ENCODE assay signal across 8 cellular contexts in the genomic region with DNA sequence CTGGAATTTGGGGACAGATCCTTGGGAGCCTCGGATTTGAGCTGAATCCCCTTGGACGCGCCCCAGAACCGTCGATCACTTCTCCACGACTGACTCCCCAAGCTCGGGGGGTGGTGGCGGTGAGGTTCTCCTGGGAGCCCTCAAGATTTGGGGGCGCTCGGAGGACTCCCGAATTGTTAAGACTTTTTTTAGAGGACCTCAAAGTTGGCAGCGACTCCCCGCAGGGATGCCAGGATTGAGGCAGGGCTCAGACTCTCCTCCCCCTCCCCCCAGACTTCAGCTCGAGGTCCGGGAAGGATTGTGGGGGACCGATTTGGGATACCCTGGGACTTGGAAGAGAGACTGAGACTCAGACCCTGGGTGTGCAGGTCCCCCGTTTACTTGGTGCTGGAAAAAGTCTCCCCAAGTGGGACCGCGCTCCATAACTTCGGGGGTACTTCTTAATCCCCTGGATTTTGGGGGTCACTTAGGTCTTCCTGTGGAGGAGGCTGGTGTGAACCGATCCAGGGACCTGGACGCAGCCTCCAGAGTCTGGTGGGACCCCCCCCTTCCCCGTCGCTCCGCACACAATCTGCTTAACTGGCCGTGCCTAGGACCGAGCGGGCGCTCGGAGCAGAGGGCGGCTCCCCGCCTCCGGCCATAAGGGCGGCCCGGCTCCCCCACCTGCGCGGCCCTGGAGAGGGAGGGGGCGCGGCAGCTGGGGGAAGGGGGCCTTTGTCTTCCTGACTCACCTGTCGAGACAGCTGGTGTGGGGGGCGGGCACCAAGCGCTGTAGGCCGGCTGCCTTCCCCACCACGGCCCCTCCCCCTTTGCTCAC. TPM values are rescaled to one million over a fixed set of nuclear protein-coding genes. Genes with fewer than 3 reads are reported as not detected.
DNase-seq lines count a peak whose midpoint lies in the region; ATAC-seq and TF ChIP-seq lines count a peak whose summit lies in the region.

No MANE protein-coding gene starts in this region.

- no peak for TF ChIP-seq CTCF in CD8-positive, alpha-beta T cell (IDR thresholded peaks at IDR 0.05)
- no peak for TF ChIP-seq CTCF in KMS-11 (conservative IDR thresholded peaks at IDR 0.05; ENCODE audit: low read depth, low read length)
- TF ChIP-seq CTCF in natural killer cell (IDR thresholded peaks at IDR 0.05) = no peak

- peak overlapping the region; percentile 65 for H3K9ac ChIP-seq in KMS-11

- no peak for ATAC-seq in CD8-positive, alpha-beta T cell
- ATAC-seq in natural killer cell (no peak), GM21381 (IDR thresholded peaks at IDR 0.05; ENCODE audit: unreplicated experiment) (no peak), GM18873 (IDR thresholded peaks at IDR 0.05; ENCODE audit: low FRiP score, unreplicated experiment) (no peak), GM19328 (IDR thresholded peaks at IDR 0.05; ENCODE audit: unreplicated experiment) (no peak)

- H2AFZ ChIP-seq in KMS-11 (ENCODE audit: low read depth) = peak overlapping the region; percentile 76; the same call in 1 of the 2 replicates

- DNase-seq in CD8-positive, alpha-beta T cell = peak in 3 of 7 experiments; percentile 51 to 62 (median 61)
- peak; percentile 69 for DNase-seq in activated CD4-positive, alpha-beta memory T cell treated with anti-CD3 and anti-CD28 coated beads for 36 hours
- DNase-seq in natural killer cell = no peak

- peaks cover 48% of the 10 kb centered on the region for H3K4me1 Mint-ChIP-seq in CD8-positive, alpha-beta T cell (ENCODE audit: low read depth)
- peaks cover 48% of the 10 kb centered on the region for H3K4me1 Mint-ChIP-seq in activated CD4-positive, alpha-beta memory T cell treated with anti-CD3 and anti-CD28 coated beads for 36 hours (ENCODE audit: low read depth)
- peaks cover 36 to 52% of the 10 kb centered on the region in 2 donors for H3K4me1 Mint-ChIP-seq in natural killer cell

- CTCF ChIA-PET in CD8-positive, alpha-beta T cell (lab: Charles Lee) = interaction anchor here (0.6 to 1.4 kb wide), 6 partner anchors 9 to 112 kb away, joined by 3 to 5 read pairs (median 3); a partner anchor contains a TSS
- CTCF ChIA-PET in activated CD4-positive, alpha-beta memory T cell treated with anti-CD3 and anti-CD28 coated beads for 36 hours (lab: Charles Lee) = interaction anchor here (0.8 to 3.2 kb wide), 4 partner anchors 23 to 134 kb away, joined by 3 to 13 read pairs (median 4); no protein-coding TSS in a partner anchor

- no peaks in the 10 kb centered on the region for H3K9me3 ChIP-seq in CD8-positive, alpha-beta T cell (ENCODE audit: low read length)
- H3K9me3 ChIP-seq in esophagus (ENCODE audit: control insufficient read depth in 2 of 2, insufficient read depth in 1 of 2, low read depth in 1 of 2, low read length in 1 of 2) = no peaks in the 10 kb centered on the region

- H3K27me3 ChIP-seq in CD8-positive, alpha-beta T cell (ENCODE audit: insufficient read depth, low read length) = no peaks in the 10 kb centered on the region
- H3K27me3 ChIP-seq in KMS-11 (ENCODE audit: insufficient read depth, low read depth) = no peaks in the 10 kb centered on the region
- H3K27me3 ChIP-seq in esophagus (ENCODE audit: control insufficient read depth in 1 of 2, insufficient read depth in 2 of 2, low read length in 2 of 2) = no peaks in the 10 kb centered on the region

- H3K36me3 Mint-ChIP-seq in CD8-positive, alpha-beta T cell = peaks cover 11% of the 10 kb centered on the region
- peaks cover 4% of the 10 kb centered on the region for H3K36me3 Mint-ChIP-seq in activated CD4-positive, alpha-beta memory T cell treated with anti-CD3 and anti-CD28 coated beads for 36 hours
- H3K36me3 Mint-ChIP-seq in natural killer cell = no peaks in the 10 kb centered on the region

- intact Hi-C loops in CD8-positive, alpha-beta T cell (cut with DNase I, micrococcal nuclease) = loop anchor here (1.0 to 5.0 kb wide), 12 partner anchors 15 to 1764 kb away; a partner anchor contains a TSS
- intact Hi-C loops in activated CD4-positive, alpha-beta memory T cell treated with anti-CD3 and anti-CD28 coated beads for 36 hours (cut with micrococcal nuclease) = loop anchor here (1.0 to 5.0 kb wide), 4 partner anchors 29 to 378 kb away; a partner anchor contains a TSS
- intact Hi-C loops in natural killer cell (cut with micrococcal nuclease) = loop anchor here (1.0 kb wide), 3 partner anchors 76 to 209 kb away; a partner anchor contains a TSS

- POLR2A ChIA-PET in CD8-positive, alpha-beta T cell (lab: Charles Lee) = interaction anchor here (0.7 to 1.6 kb wide), 3 partner anchors 9 to 69 kb away, joined by 3 to 5 read pairs (median 4); no protein-coding TSS in a partner anchor
- POLR2A ChIA-PET in activated CD4-positive, alpha-beta memory T cell treated with anti-CD3 and anti-CD28 coated beads for 36 hours (lab: Charles Lee) = interaction anchor here (1.0 to 1.7 kb wide), 2 partner anchors 41 to 134 kb away, joined by 3 to 7 read pairs; a partner anchor contains a TSS

- no peaks in the 10 kb centered on the region for H3K27me3 Mint-ChIP-seq in CD8-positive, alpha-beta T cell (ENCODE audit: low read depth)
- H3K27me3 Mint-ChIP-seq in activated CD4-positive, alpha-beta memory T cell treated with anti-CD3 and anti-CD28 coated beads for 36 hours = no peaks in the 10 kb centered on the region
- no peaks in the 10 kb centered on the region for H3K27me3 Mint-ChIP-seq in natural killer cell (ENCODE audit: low read depth in 2 of 2)

- H3K4me1 ChIP-seq in CD8-positive, alpha-beta T cell (ENCODE audit: insufficient read depth, low read length) = peaks cover 41% of the 10 kb centered on the region
- peaks cover 16% of the 10 kb centered on the region for H3K4me1 ChIP-seq in KMS-11 (ENCODE audit: low read depth, poor library complexity, severe bottlenecking)
- peaks cover 0 to 3% of the 10 kb centered on the region in 2 donors for H3K4me1 ChIP-seq in esophagus (ENCODE audit: control insufficient read depth in 2 of 2, insufficient read depth in 2 of 2, low read length in 1 of 2)

- H3K4me3 ChIP-seq in CD8-positive, alpha-beta T cell (ENCODE audit: low read depth, low read length) = peak overlapping the region; percentile 90
- no peak overlapping the region for H3K4me3 ChIP-seq in KMS-11 (IDR thresholded peaks at IDR 0.05; ENCODE audit: insufficient read depth, low read depth, low read length)
- peak overlapping the region; percentile 87 to 88 for H3K4me3 ChIP-seq in esophagus (ENCODE audit: low read depth in 1 of 2, low read length in 2 of 2)

- peak overlapping the region; percentile 79 for H3K4me2 ChIP-seq in KMS-11

- 0% methylated on average over 34 to 44 of the region's 44 CpGs for WGBS in esophagus, 2 donors

- no peaks in the 10 kb centered on the region for H3K9me3 Mint-ChIP-seq in CD8-positive, alpha-beta T cell
- no peaks in the 10 kb centered on the region for H3K9me3 Mint-ChIP-seq in activated CD4-positive, alpha-beta memory T cell treated with anti-CD3 and anti-CD28 coated beads for 36 hours
- no peaks in the 10 kb centered on the region for H3K9me3 Mint-ChIP-seq in natural killer cell

- peaks cover 26% of the 10 kb centered on the region; the same call in 1 of the 2 replicates for H3K79me2 ChIP-seq in KMS-11 (ENCODE audit: insufficient read depth, low read depth)

- H3K27ac ChIP-seq in CD8-positive, alpha-beta T cell (ENCODE audit: low read depth, low read length) = peak overlapping the region; percentile 91
- peak overlapping the region; percentile 59; the same call in 1 of the 2 replicates for H3K27ac ChIP-seq in KMS-11
- H3K27ac ChIP-seq in esophagus (ENCODE audit: low read depth in 2 of 2, low read length in 1 of 2) = peak overlapping the region; percentile 87 to 98

- H3K27ac Mint-ChIP-seq in CD8-positive, alpha-beta T cell = peak overlapping the region; percentile 76
- H3K27ac Mint-ChIP-seq in activated CD4-positive, alpha-beta memory T cell treated with anti-CD3 and anti-CD28 coated beads for 36 hours = peak overlapping the region; percentile 93
- H3K27ac Mint-ChIP-seq in natural killer cell = peak overlapping the region; percentile 81 to 97

- H3K36me3 ChIP-seq in CD8-positive, alpha-beta T cell (ENCODE audit: insufficient read depth, low read length) = no peaks in the 10 kb centered on the region
- no peaks in the 10 kb centered on the region for H3K36me3 ChIP-seq in KMS-11 (ENCODE audit: insufficient read depth)
- H3K36me3 ChIP-seq in esophagus (ENCODE audit: control insufficient read depth in 2 of 2, insufficient read depth in 2 of 2, low read length in 1 of 2) = no peaks in the 10 kb centered on the region

- H4K20me1 ChIP-seq in KMS-11 (ENCODE audit: insufficient read depth) = no peaks in the 10 kb centered on the region

- peak overlapping the region; percentile 88 for H3K4me3 Mint-ChIP-seq in CD8-positive, alpha-beta T cell
- peak overlapping the region; percentile 85 for H3K4me3 Mint-ChIP-seq in activated CD4-positive, alpha-beta memory T cell treated with anti-CD3 and anti-CD28 coated beads for 36 hours
- peak overlapping the region; percentile 98 for H3K4me3 Mint-ChIP-seq in natural killer cell

RNA-seq across cellular contexts. Expression of a gene that starts 0.8 kb away (rescaled TPM):
- 10 to 100 TPM; 45.6 to 51.6 TPM for total RNA-seq in CD8-positive, alpha-beta T cell
- 100 to 1,000 TPM; 167 to 174 TPM for total RNA-seq in activated CD4-positive, alpha-beta memory T cell treated with anti-CD3 and anti-CD28 coated beads for 36 hours
- polyA plus RNA-seq in esophagus = 10 to 100 TPM; 35.5 to 36.5 TPM
- 100 to 1,000 TPM; 192 to 244 (median 237) TPM for total RNA-seq in natural killer cell

RNA-seq across cellular contexts. Expression of a gene that starts 9.8 kb away (rescaled TPM):
- 1 to 10 TPM; 5.6 to 8.0 TPM for total RNA-seq in CD8-positive, alpha-beta T cell
- total RNA-seq in activated CD4-positive, alpha-beta memory T cell treated with anti-CD3 and anti-CD28 coated beads for 36 hours = 1 to 10 TPM; 3.5 to 3.6 TPM
- 1 to 10 TPM; 2.3 to 2.5 TPM for polyA plus RNA-seq in esophagus
- total RNA-seq in natural killer cell = 1 to 10 TPM; 5.1 to 8.3 (median 6.8) TPM

RNA-seq across cellular contexts. Expression of a gene that starts 11.2 kb away (rescaled TPM):
- total RNA-seq in CD8-positive, alpha-beta T cell = 1 to 10 TPM in 1 of 2 experiments, under 1 TPM in 1; 0.64 to 1.3 TPM
- total RNA-seq in activated CD4-positive, alpha-beta memory T cell treated with anti-CD3 and anti-CD28 coated beads for 36 hours = 1 to 10 TPM; 1.5 to 2.2 TPM
- 1 to 10 TPM; 2.4 to 5.1 TPM for polyA plus RNA-seq in esophagus
- total RNA-seq in natural killer cell = 1 to 10 TPM; 1.9 to 5.5 (median 3.0) TPM

RNA-seq across cellular contexts. Expression of a gene that starts 40.3 kb away (rescaled TPM):
- 100 to 1,000 TPM; 625 to 631 TPM for total RNA-seq in CD8-positive, alpha-beta T cell
- 1 to 10 TPM; 3.7 to 5.9 TPM for total RNA-seq in activated CD4-positive, alpha-beta memory T cell treated with anti-CD3 and anti-CD28 coated beads for 36 hours
- 10 to 100 TPM in 1 of 2 donors, 1 to 10 TPM in 1; 1.1 to 13.8 TPM for polyA plus RNA-seq in esophagus
- 1,000 to 10,000 TPM in 2 of 3 donors, 100 to 1,000 TPM in 1; 784 to 1,837 (median 1,121) TPM for total RNA-seq in natural killer cell
